Comparison of ENCODE assay signal across 9 cellular contexts in genomic region chr6:109595998-109596397, GRCh38.
A peak's percentile ranks its signal among the peaks of the same experiment; 100 is the strongest.
DNase-seq lines count a peak whose midpoint lies in the region; ATAC-seq, FAIRE-seq and TF ChIP-seq lines count a peak whose summit lies in the region.
"Had no signal": no experiment of that assay in that cellular context is flagged by ENCODE, and none has a peak within 500 bp of the region (broad histone marks: within the 10 kb centered on the region; RNA-seq: fewer than 3 reads in every experiment).

No MANE protein-coding gene starts in this region.

- intact Hi-C loops in OCI-LY7 (cut with micrococcal nuclease; ENCODE audit: unreplicated experiment): no loop called here

- 16 to 30% (median 19%) methylated on average over 2 of the region's 2 CpGs for WGBS in small intestine, 3 donors
- 28% methylated on average over 2 of the region's 2 CpGs for WGBS in suprapubic skin

- no peak overlapping the region for H2AFZ ChIP-seq in OCI-LY7 (ENCODE audit: low read length)

- no peak for ATAC-seq in HG02623 (IDR thresholded peaks at IDR 0.05; ENCODE audit: unreplicated experiment)

- no peaks in the 10 kb centered on the region for H3K79me2 ChIP-seq in OCI-LY7 (ENCODE audit: insufficient read depth, low read depth, low read length)

- TF ChIP-seq CTCF in BJ (IDR thresholded peaks at IDR 0.05; ENCODE audit: insufficient read depth, low read depth, low read length) (peak; percentile 60), GM13977 (IDR thresholded peaks at IDR 0.05; ENCODE audit: extremely low read depth, insufficient read depth, missing control alignments) (peak; percentile 54), OCI-LY7 (conservative IDR thresholded peaks at IDR 0.05; ENCODE audit: low read length) (peak; percentile 51), fibroblast of the aortic adventitia (IDR thresholded peaks at IDR 0.05; ENCODE audit: insufficient read depth, low read length) (peak; percentile 64), suprapubic skin (IDR thresholded peaks at IDR 0.05) (peak in 1 of 2 donors; percentile 24)

- no peak for FAIRE-seq in small intestine (lab: Jason Lieb, UNC)

- H3K9me2 ChIP-seq in OCI-LY7 (ENCODE audit: insufficient read depth, low read length): no peaks in the 10 kb centered on the region

- no peaks in the 10 kb centered on the region for H4K20me1 ChIP-seq in OCI-LY7 (ENCODE audit: insufficient read depth, low read length)

- BruUV-seq in OCI-LY7 (replicated peaks; lab: Mats Ljungman, UMichigan): no TSS peak

- CTCF ChIA-PET in BJ (lab: Yijun Ruan, JAX): interaction anchor here (0.7 to 1.5 kb wide), 5 partner anchors 18 to 457 kb away, joined by 3 to 13 read pairs (median 5); no protein-coding TSS in a partner anchor
- CTCF ChIA-PET in OCI-LY7 (lab: Charles Lee; ENCODE audit: unreplicated experiment): no interaction called here

- H3K36me3 ChIP-seq in BJ (ENCODE audit: control insufficient read depth, insufficient read depth, low read length) (no peaks in the 10 kb centered on the region), OCI-LY7 (ENCODE audit: insufficient read depth, low read length) (no peaks in the 10 kb centered on the region), small intestine (ENCODE audit: control insufficient read depth in 2 of 2, insufficient read depth in 2 of 2, low read length in 2 of 2) (no peaks in the 10 kb centered on the region), suprapubic skin (no peaks in the 10 kb centered on the region)
- H3K36me3 ChIP-seq: thoracic aorta had no signal

- H3K4me3 ChIP-seq in BJ (ENCODE audit: low read depth, low read length) (no peak overlapping the region), OCI-LY7 (ENCODE audit: low read depth, low read length, poor library complexity, severe bottlenecking) (no peak overlapping the region), fibroblast of the aortic adventitia (ENCODE audit: low read depth, low read length) (no peak overlapping the region), small intestine (ENCODE audit: low read depth in 1 of 2, low read length in 2 of 2) (no peak overlapping the region), suprapubic skin (no peak overlapping the region)
- H3K4me3 ChIP-seq: thoracic aorta had no signal

- DNase-seq in BJ (ENCODE audit: low read depth) (no peak), GM13977 (ENCODE audit: low spot score) (peak; percentile 43), OCI-LY7 (ENCODE audit: low spot score) (peak; percentile 12), fibroblast of the aortic adventitia (ENCODE audit: low read depth) (peak; percentile 53), small intestine (no peak), suprapubic skin (ENCODE audit: low spot score in 2 of 2) (no peak), superior temporal gyrus (ENCODE audit: extremely low spot score) (no peak)

- in situ Hi-C loops in GM13977 (cut with MboI; ENCODE audit: low pct_unique_long_range_greater_than_20kb, low sequenced_read_pairs, unreplicated experiment): no loop called here

- H3K4me1 ChIP-seq in OCI-LY7 (ENCODE audit: insufficient read depth, low read length, poor library complexity, severe bottlenecking): no peaks in the 10 kb centered on the region
- H3K4me1 ChIP-seq in small intestine (ENCODE audit: control insufficient read depth in 2 of 2, insufficient read depth in 1 of 2, low read depth in 1 of 2, low read length in 1 of 2): no peaks in the 10 kb centered on the region
- no peaks in the 10 kb centered on the region for H3K4me1 ChIP-seq in suprapubic skin

- no peak overlapping the region for H3K27ac ChIP-seq in OCI-LY7 (ENCODE audit: low read depth, low read length, poor library complexity, severe bottlenecking)
- H3K27ac ChIP-seq in small intestine (ENCODE audit: low read depth in 1 of 2, low read length in 1 of 2): no peak overlapping the region
- no peak overlapping the region for H3K27ac ChIP-seq in suprapubic skin
- H3K27ac ChIP-seq: thoracic aorta had no signal

- POLR2A ChIA-PET in BJ (lab: Charles Lee) (no interaction called here), OCI-LY7 (lab: Charles Lee) (interaction anchor here (0.6 kb wide), 1 partner anchor 83 kb away, joined by 4 read pairs; no protein-coding TSS in a partner anchor)

- H3K27me3 ChIP-seq in BJ (ENCODE audit: control insufficient read depth, insufficient read depth, low read length) (no peaks in the 10 kb centered on the region), small intestine (ENCODE audit: control insufficient read depth in 2 of 2, insufficient read depth in 2 of 2, low read length in 2 of 2) (no peaks in the 10 kb centered on the region), suprapubic skin (no peaks in the 10 kb centered on the region)

- TF ChIP-seq POLR2A in suprapubic skin (IDR thresholded peaks at IDR 0.05): no peak

- no peak overlapping the region for H3K4me2 ChIP-seq in OCI-LY7 (ENCODE audit: low read length)

- H3K9me3 ChIP-seq in OCI-LY7 (ENCODE audit: low read length) (peaks cover 11% of the 10 kb centered on the region; the same call in 1 of the 2 replicates), small intestine (ENCODE audit: control insufficient read depth, low read depth) (no peaks in the 10 kb centered on the region), suprapubic skin (no peaks in the 10 kb centered on the region)

- TF ChIP-seq EP300 in suprapubic skin (IDR thresholded peaks at IDR 0.05): no peak

Comparison
In these comparisons a context has a peak if more than half of its experiments do, and no peak if none do; other contexts are left out.
1. DNase-seq: peak in GM13977 (single experiment), OCI-LY7 (single experiment) and fibroblast of the aortic adventitia (single experiment); none in BJ (single experiment), small intestine (single experiment), suprapubic skin (0 of 2) and superior temporal gyrus (single experiment).